ENCODE assay signal across 9 cellular contexts in genomic region chr22:38240734-38241252, GRCh38. TPM values are rescaled to one million over a fixed set of nuclear protein-coding genes. Genes with fewer than 3 reads are reported as not detected.
A peak's percentile ranks its signal among the peaks of the same experiment; 100 is the strongest.
DNase-seq lines count a peak whose midpoint lies in the region; ATAC-seq and TF ChIP-seq lines count a peak whose summit lies in the region.
"Had no signal": no experiment of that assay in that cellular context is flagged by ENCODE, and none has a peak within 500 bp of the region (broad histone marks: within the 10 kb centered on the region; RNA-seq: fewer than 3 reads in every experiment).

No MANE protein-coding gene starts in this region.

- H3K27me3 Mint-ChIP-seq in stimulated activated naive CD8-positive, alpha-beta T cell treated with anti-CD3 and anti-CD28 coated beads, Interleukin-15, amount 100 ng/mL, for 72 hours = no peaks in the 10 kb centered on the region
- H3K27me3 Mint-ChIP-seq in activated T-cell treated with anti-CD3 and anti-CD28 coated beads, Interleukin-2, amount 50 U/mL, for 24 hours = no peaks in the 10 kb centered on the region
- H3K27me3 Mint-ChIP-seq: stimulated activated naive CD8-positive, alpha-beta T cell treated with anti-CD3 and anti-CD28 coated beads, Interleukin-15, Interleukin-2, amounts not matched to agents 100 ng/mL and 50 ng/mL, for 24 hours had no signal

- peaks cover 56% of the 10 kb centered on the region for H3K36me3 Mint-ChIP-seq in activated T-cell treated with anti-CD3 and anti-CD28 coated beads, Interleukin-2, amount 50 U/mL, for 24 hours (ENCODE audit: low read depth)

- no peak overlapping the region for H3K4me3 Mint-ChIP-seq in stimulated activated naive CD8-positive, alpha-beta T cell treated with anti-CD3 and anti-CD28 coated beads, Interleukin-15, amount 100 ng/mL, for 72 hours
- H3K4me3 Mint-ChIP-seq in activated T-cell treated with anti-CD3 and anti-CD28 coated beads, Interleukin-2, amount 50 U/mL, for 24 hours = no peak overlapping the region
- H3K4me3 Mint-ChIP-seq: stimulated activated naive CD8-positive, alpha-beta T cell treated with anti-CD3 and anti-CD28 coated beads, Interleukin-15, Interleukin-2, amounts not matched to agents 100 ng/mL and 50 ng/mL, for 24 hours had no signal

- H3K36me3 ChIP-seq in SJCRH30 = no peaks in the 10 kb centered on the region; the same call in none of the 2 replicates

- peaks cover 27% of the 10 kb centered on the region for H3K4me1 ChIP-seq in SJCRH30

- DNase-seq in H4 (ENCODE audit: low spot score) = peak; percentile 89
- DNase-seq in SJCRH30 = peak; percentile 87 to 93
- DNase-seq in fibroblast of villous mesenchyme (ENCODE audit: low read depth) = peak; percentile 87
- DNase-seq in renal cortical epithelial cell (ENCODE audit: low read depth) = peak; percentile 86
- no peak for DNase-seq in NCI-H1105 treated with DMSO at 0.1 percent for 48 hours (lab: John Stamatoyannopoulos, UW)
- DNase-seq in effector CD8-positive, alpha-beta T cell (lab: John Stamatoyannopoulos, UW) = no peak
- DNase-seq in stimulated activated naive CD8-positive, alpha-beta T cell treated with anti-CD3 and anti-CD28 coated beads, Interleukin-15, amount 100 ng/mL, for 72 hours = no peak
- no peak for DNase-seq in activated T-cell treated with anti-CD3 and anti-CD28 coated beads, Interleukin-2, amount 50 U/mL, for 24 hours

- no peaks in the 10 kb centered on the region for H3K4me1 Mint-ChIP-seq in stimulated activated naive CD8-positive, alpha-beta T cell treated with anti-CD3 and anti-CD28 coated beads, Interleukin-15, amount 100 ng/mL, for 72 hours
- no peaks in the 10 kb centered on the region for H3K4me1 Mint-ChIP-seq in activated T-cell treated with anti-CD3 and anti-CD28 coated beads, Interleukin-2, amount 50 U/mL, for 24 hours (ENCODE audit: low read depth)

- H3K4me3 ChIP-seq in SJCRH30 = no peak overlapping the region
- H3K4me3 ChIP-seq in fibroblast of villous mesenchyme (ENCODE audit: low read depth, low read length) = no peak overlapping the region

- H3K27ac Mint-ChIP-seq in stimulated activated naive CD8-positive, alpha-beta T cell treated with anti-CD3 and anti-CD28 coated beads, Interleukin-15, amount 100 ng/mL, for 72 hours = no peak overlapping the region
- H3K27ac Mint-ChIP-seq in activated T-cell treated with anti-CD3 and anti-CD28 coated beads, Interleukin-2, amount 50 U/mL, for 24 hours = no peak overlapping the region
- H3K27ac Mint-ChIP-seq: stimulated activated naive CD8-positive, alpha-beta T cell treated with anti-CD3 and anti-CD28 coated beads, Interleukin-15, Interleukin-2, amounts not matched to agents 100 ng/mL and 50 ng/mL, for 24 hours had no signal

- no peaks in the 10 kb centered on the region for H3K9me3 Mint-ChIP-seq in stimulated activated naive CD8-positive, alpha-beta T cell treated with anti-CD3 and anti-CD28 coated beads, Interleukin-15, amount 100 ng/mL, for 72 hours
- no peaks in the 10 kb centered on the region for H3K9me3 Mint-ChIP-seq in activated T-cell treated with anti-CD3 and anti-CD28 coated beads, Interleukin-2, amount 50 U/mL, for 24 hours
- H3K9me3 Mint-ChIP-seq: stimulated activated naive CD8-positive, alpha-beta T cell treated with anti-CD3 and anti-CD28 coated beads, Interleukin-15, Interleukin-2, amounts not matched to agents 100 ng/mL and 50 ng/mL, for 24 hours had no signal

- no peaks in the 10 kb centered on the region for H3K9me3 ChIP-seq in SJCRH30 (replicated peaks)

- no peak for TF ChIP-seq CTCF in fibroblast of villous mesenchyme (IDR thresholded peaks at IDR 0.05; ENCODE audit: insufficient read depth, low read depth, low read length)

- peak overlapping the region; percentile 40 for H3K27ac ChIP-seq in SJCRH30

- H3K27me3 ChIP-seq in SJCRH30 = no peaks in the 10 kb centered on the region

- ATAC-seq in stimulated activated naive CD8-positive, alpha-beta T cell treated with anti-CD3 and anti-CD28 coated beads, Interleukin-15, amount 100 ng/mL, for 72 hours = no peak

RNA-seq across cellular contexts. Expression of gene TMEM184B, which starts 32.0 kb away (rescaled TPM):
- total RNA-seq in H4 (2014; rRNA removed; shearing (Covaris generic)) = 46.6 and 62.1 TPM in 2 replicates
- 16.9 and 18.7 TPM in 2 replicates for total RNA-seq in SJCRH30 (2014; rRNA removed; shearing (Covaris generic))
- total RNA-seq in fibroblast of villous mesenchyme (44.9 and 65.1 TPM in 2 replicates), renal cortical epithelial cell (16.5 and 67.5 TPM in 2 replicates)

RNA-seq across cellular contexts. Expression of gene MAFF, which starts 39.0 kb away (rescaled TPM):
- 3.9 and 7.4 TPM in 2 replicates for total RNA-seq in H4 (2014; rRNA removed; shearing (Covaris generic))
- total RNA-seq in SJCRH30 (2014; rRNA removed; shearing (Covaris generic)) = 3.2 and 3.6 TPM in 2 replicates
- total RNA-seq in fibroblast of villous mesenchyme = 17.1 and 19.4 TPM in 2 replicates
- 18.1 and 34.2 TPM in 2 replicates for total RNA-seq in renal cortical epithelial cell

RNA-seq across cellular contexts. Expression of gene PLA2G6, which starts 59.2 kb away (rescaled TPM):
- 2.5 and 12.2 TPM in 2 replicates for total RNA-seq in H4 (2014; rRNA removed; shearing (Covaris generic))
- 3.9 and 5.4 TPM in 2 replicates for total RNA-seq in SJCRH30 (2014; rRNA removed; shearing (Covaris generic))
- 10.0 and 10.8 TPM in 2 replicates for total RNA-seq in fibroblast of villous mesenchyme
- total RNA-seq in renal cortical epithelial cell = 5.2 and 25.0 TPM in 2 replicates

Comparison
In these comparisons a context has a peak if more than half of its experiments do, and no peak if none do; other contexts are left out.
1. DNase-seq: peak in H4 (single experiment), SJCRH30 (2 of 2), fibroblast of villous mesenchyme (single experiment) and renal cortical epithelial cell (single experiment); none in NCI-H1105 treated with DMSO at 0.1 percent for 48 hours (single experiment), effector CD8-positive, alpha-beta T cell (single experiment), stimulated activated naive CD8-positive, alpha-beta T cell treated with anti-CD3 and anti-CD28 coated beads, Interleukin-15, amount 100 ng/mL, for 72 hours (0 of 2) and activated T-cell treated with anti-CD3 and anti-CD28 coated beads, Interleukin-2, amount 50 U/mL, for 24 hours (single experiment).